ENCODE assay signal across 9 cellular contexts in the genomic region with DNA sequence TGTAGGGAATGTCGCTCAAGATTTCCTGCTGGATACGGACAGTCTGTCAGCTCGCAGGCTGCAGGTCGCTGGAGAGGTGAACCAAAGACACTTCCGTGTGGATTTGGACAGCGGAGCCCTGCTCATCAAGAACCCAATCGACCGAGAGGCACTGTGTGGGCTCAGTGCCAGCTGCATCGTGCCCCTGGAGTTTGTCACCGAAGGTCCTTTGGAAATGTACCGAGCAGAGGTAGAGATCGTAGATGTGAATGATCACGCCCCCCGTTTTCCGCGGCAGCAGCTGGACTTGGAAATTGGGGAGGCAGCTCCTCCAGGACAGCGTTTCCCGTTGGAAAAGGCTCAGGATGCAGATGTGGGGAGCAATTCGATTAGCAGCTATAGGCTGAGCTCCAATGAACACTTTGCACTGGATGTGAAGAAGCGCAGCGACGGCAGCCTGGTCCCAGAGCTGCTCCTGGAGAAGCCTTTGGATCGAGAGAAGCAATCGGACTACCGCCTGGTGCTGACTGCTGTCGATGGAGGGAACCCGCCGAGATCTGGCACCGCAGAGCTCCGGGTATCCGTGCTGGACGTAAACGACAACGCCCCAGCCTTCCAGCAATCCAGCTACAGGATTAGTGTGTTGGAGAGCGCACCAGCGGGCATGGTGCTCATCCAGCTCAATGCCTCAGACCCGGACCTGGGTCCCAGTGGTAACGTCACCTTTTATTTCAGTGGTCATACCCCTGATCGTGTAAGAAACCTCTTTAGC. TPM values are rescaled to one million over a fixed set of nuclear protein-coding genes. Genes with fewer than 3 reads are reported as not detected.
A peak's percentile ranks its signal among the peaks of the same experiment; 100 is the strongest.
DNase-seq lines count a peak whose midpoint lies in the region; ATAC-seq and TF ChIP-seq lines count a peak whose summit lies in the region.
"Had no signal": no experiment of that assay in that cellular context is flagged by ENCODE, and none has a peak within 500 bp of the region (broad histone marks: within the 10 kb centered on the region; RNA-seq: fewer than 3 reads in every experiment).

No MANE protein-coding gene starts in this region.

- H3K9me3 ChIP-seq in mammary epithelial cell (replicated peaks; ENCODE audit: insufficient read depth, low read length), result no peaks in the 10 kb centered on the region
- no peaks in the 10 kb centered on the region for H3K9me3 ChIP-seq in thyroid gland

- peaks cover 11% of the 10 kb centered on the region for H3K4me1 Mint-ChIP-seq in activated naive CD8-positive, alpha-beta T cell (ENCODE audit: low read depth)
- peaks cover 6% of the 10 kb centered on the region for H3K4me1 Mint-ChIP-seq in activated naive CD8-positive, alpha-beta T cell treated with anti-CD3 and anti-CD28 coated beads, Interleukin-2, amount 50 U/mL, for 24 hours

- CTCF ChIA-PET in mammary epithelial cell (lab: Charles Lee; ENCODE audit: low non-redundant PET), result no interaction called here

- BruUV-seq in mammary epithelial cell (replicated peaks; lab: Mats Ljungman, UMichigan), result no TSS peak

- DNase-seq in activated naive CD8-positive, alpha-beta T cell treated with anti-CD3 and anti-CD28 coated beads, Interleukin-2, amount 50 U/mL, for 24 hours, result no peak
- DNase-seq in mammary epithelial cell, result no peak
- DNase-seq in left colon, result no peak
- peak; percentile 72 to 76 for DNase-seq in thyroid gland
- DNase-seq in NCI-H446 treated with DMSO at 0.1 percent for 48 hours (lab: John Stamatoyannopoulos, UW), result no peak
- no peak for DNase-seq in HuH-7 (ENCODE audit: low spot score)
- DNase-seq: activated CD4-positive, CD25-positive, alpha-beta regulatory T cell treated with anti-CD3 and anti-CD28 coated beads, Interleukin-2, amount 50 U/mL, for 72 hours had no signal

- WGBS in mammary epithelial cell (ENCODE audit: low coverage, missing lambda C conversion rate), result 66% methylated on average over 21 of the region's 39 CpGs
- WGBS in thyroid gland, 2 donors, result 47 to 49% methylated on average over 27 to 38 of the region's 39 CpGs

- no peak overlapping the region for H3K9ac ChIP-seq in mammary epithelial cell (ENCODE audit: insufficient read depth, low read length)

- no peak overlapping the region for H3K27ac Mint-ChIP-seq in activated naive CD8-positive, alpha-beta T cell
- H3K27ac Mint-ChIP-seq in activated naive CD8-positive, alpha-beta T cell treated with anti-CD3 and anti-CD28 coated beads, Interleukin-2, amount 50 U/mL, for 24 hours, result no peak overlapping the region

- H3K4me3 ChIP-seq in mammary epithelial cell (replicated peaks in 1 of 3; ENCODE audit: insufficient read depth in 1 of 3, low read depth in 2 of 3, low read length in 3 of 3) (no peak overlapping the region), thyroid gland (replicated peaks in 1 of 3) (peak overlapping the region in 1 of 3 donors; percentile 18)

- intact Hi-C loops in mammary epithelial cell (cut with micrococcal nuclease), result no loop called here
- intact Hi-C loops in left colon (cut with DNase I, micrococcal nuclease), result no loop called here
- intact Hi-C loops in thyroid gland (cut with DNase I), result no loop called here

- H3K27me3 Mint-ChIP-seq in activated naive CD8-positive, alpha-beta T cell, result peaks cover 60% of the 10 kb centered on the region
- peaks cover 87% of the 10 kb centered on the region for H3K27me3 Mint-ChIP-seq in activated naive CD8-positive, alpha-beta T cell treated with anti-CD3 and anti-CD28 coated beads, Interleukin-2, amount 50 U/mL, for 24 hours

- no peaks in the 10 kb centered on the region for H4K20me1 ChIP-seq in mammary epithelial cell (ENCODE audit: insufficient read depth, low read length)

- H3K4me1 ChIP-seq in mammary epithelial cell (ENCODE audit: insufficient read depth, low read length) (peaks cover 37% of the 10 kb centered on the region), thyroid gland (peaks cover 7 to 31% of the 10 kb centered on the region in 2 donors)

- dilution Hi-C loops in mammary epithelial cell (cut with HindIII; ENCODE audit: low sequenced_read_pairs), result no loop called here

- H3K4me2 ChIP-seq in mammary epithelial cell (ENCODE audit: insufficient read depth, low read depth, low read length), result peak overlapping the region; percentile 68

- in situ Hi-C loops in mammary epithelial cell (cut with MboI; ENCODE audit: low sequenced_read_pairs in 2 of 2), result no loop called here

- no peak for TF ChIP-seq CTCF in mammary epithelial cell (conservative IDR thresholded peaks at IDR 0.05 in 1 of 2, IDR thresholded peaks at IDR 0.05 in 1 of 2; ENCODE audit: extremely low read depth in 1 of 2, insufficient read depth in 1 of 2, low read depth in 1 of 2, low read length in 2 of 2)
- no peak for TF ChIP-seq CTCF in thyroid gland (IDR thresholded peaks at IDR 0.05)

- H3K27me3 ChIP-seq in mammary epithelial cell (ENCODE audit: insufficient read depth, low read length) (no peaks in the 10 kb centered on the region), thyroid gland (no peaks in the 10 kb centered on the region)

- H3K36me3 Mint-ChIP-seq in activated naive CD8-positive, alpha-beta T cell, result no peaks in the 10 kb centered on the region
- H3K36me3 Mint-ChIP-seq in activated naive CD8-positive, alpha-beta T cell treated with anti-CD3 and anti-CD28 coated beads, Interleukin-2, amount 50 U/mL, for 24 hours (ENCODE audit: low read depth), result no peaks in the 10 kb centered on the region

- TF ChIP-seq POLR2A in thyroid gland (IDR thresholded peaks at IDR 0.05), result no peak
- TF ChIP-seq POLR2A in GM18505 (IDR thresholded peaks at IDR 0.05; ENCODE audit: borderline replicate concordance, extremely low read depth, insufficient read depth, insufficient read length), result no peak

- H3K9me3 Mint-ChIP-seq in activated naive CD8-positive, alpha-beta T cell (ENCODE audit: low read depth), result no peaks in the 10 kb centered on the region
- H3K9me3 Mint-ChIP-seq in activated naive CD8-positive, alpha-beta T cell treated with anti-CD3 and anti-CD28 coated beads, Interleukin-2, amount 50 U/mL, for 24 hours, result no peaks in the 10 kb centered on the region

- H3K27ac ChIP-seq in mammary epithelial cell (ENCODE audit: insufficient read depth, low read depth, low read length) (no peak overlapping the region), thyroid gland (no peak overlapping the region)

- peaks cover 58% of the 10 kb centered on the region for H3K79me2 ChIP-seq in mammary epithelial cell (ENCODE audit: insufficient read depth, low read length)

- H3K4me3 Mint-ChIP-seq in activated naive CD8-positive, alpha-beta T cell, result peak overlapping the region; percentile 68
- H3K4me3 Mint-ChIP-seq in activated naive CD8-positive, alpha-beta T cell treated with anti-CD3 and anti-CD28 coated beads, Interleukin-2, amount 50 U/mL, for 24 hours, result no peak overlapping the region

- no peaks in the 10 kb centered on the region for H3K36me3 ChIP-seq in mammary epithelial cell (ENCODE audit: insufficient read depth, low read length)
- H3K36me3 ChIP-seq in thyroid gland, result no peaks in the 10 kb centered on the region

- peak overlapping the region; percentile 50 for H2AFZ ChIP-seq in mammary epithelial cell (ENCODE audit: low read depth, low read length)

- no peak for ATAC-seq in activated naive CD8-positive, alpha-beta T cell treated with anti-CD3 and anti-CD28 coated beads, Interleukin-2, amount 50 U/mL, for 24 hours
- ATAC-seq in left colon (peak; percentile 26), GM18505 (IDR thresholded peaks at IDR 0.05; ENCODE audit: unreplicated experiment) (no peak)

RNA-seq across cellular contexts. Expression of a gene that starts 0.7 kb away (rescaled TPM):
- total RNA-seq in mammary epithelial cell, result 1 to 10 TPM; 1.2 to 2.7 TPM
- polyA plus RNA-seq in mammary epithelial cell, result 0.14 TPM
- polyA minus RNA-seq in mammary epithelial cell, result 0.21 TPM
- under 1 TPM; 0.64 to 0.92 TPM for total RNA-seq in left colon
- 10 to 100 TPM in 1 of 4 donors, 1 to 10 TPM in 3; 2.5 to 10.7 (median 4.8) TPM for total RNA-seq in thyroid gland

RNA-seq across cellular contexts. Expression of a gene that starts 3.4 kb away (rescaled TPM):
- 1 to 10 TPM; 1.8 to 3.3 TPM for total RNA-seq in mammary epithelial cell
- 0.59 TPM for polyA plus RNA-seq in mammary epithelial cell
- polyA minus RNA-seq in mammary epithelial cell, result 1.7 TPM
- total RNA-seq in left colon, result under 1 TPM; 0.75 to 0.76 TPM
- 1 to 10 TPM; 1.8 to 3.4 (median 2.1) TPM for total RNA-seq in thyroid gland

RNA-seq across cellular contexts. Expression of a gene that starts 9.7 kb away (rescaled TPM):
- total RNA-seq in mammary epithelial cell, result 10 to 100 TPM; 74.7 to 76.3 TPM
- polyA plus RNA-seq in mammary epithelial cell, result 48.6 TPM
- 134 TPM for polyA minus RNA-seq in mammary epithelial cell
- 10 to 100 TPM; 15.3 to 16.0 TPM for total RNA-seq in left colon
- 10 to 100 TPM; 24.7 to 31.5 (median 27.6) TPM for total RNA-seq in thyroid gland

RNA-seq across cellular contexts. Expression of a gene that starts 55.2 kb away (rescaled TPM):
- 10 to 100 TPM in 1 of 2 donors, 1 to 10 TPM in 1; 3.2 to 24.5 TPM for total RNA-seq in mammary epithelial cell
- 1.1 TPM for polyA plus RNA-seq in mammary epithelial cell
- 0.62 TPM for polyA minus RNA-seq in mammary epithelial cell
- total RNA-seq in left colon, result 1 to 10 TPM; 1.8 to 2.0 TPM
- total RNA-seq in thyroid gland, result 10 to 100 TPM in 2 of 4 donors, 1 to 10 TPM in 2; 9.4 to 13.5 (median 10.7) TPM

Comparison
In these comparisons a context has a peak if more than half of its experiments do, and no peak if none do; other contexts are left out.
1. DNase-seq: peak in thyroid gland (2 of 2); none in activated naive CD8-positive, alpha-beta T cell treated with anti-CD3 and anti-CD28 coated beads, Interleukin-2, amount 50 U/mL, for 24 hours (single experiment), mammary epithelial cell (single experiment), left colon (0 of 2), NCI-H446 treated with DMSO at 0.1 percent for 48 hours (single experiment) and HuH-7 (single experiment).